1 cellular context compared by ENCODE assay signal in genomic region chr3:69120879-69121464, GRCh38.
TF ChIP-seq lines count a peak whose summit lies in the region.

No MANE protein-coding gene starts in this region.

TF ChIP-seq in H1, 55 proteins besides CTCF, POLR2A, EP300 and RAD21:
- TF ChIP-seq CEBPB (IDR thresholded peaks at IDR 0.05; ENCODE audit: low read depth, low read length) (peak; percentile 62; the same call in 1 of the 2 replicates), CREB1 (IDR thresholded peaks at IDR 0.05) (no peak), RNF2 (IDR thresholded peaks at IDR 0.05; ENCODE audit: borderline replicate concordance, low read depth, low read length, missing control alignments, poor library complexity, severe bottlenecking) (no peak), TEAD4 (IDR thresholded peaks at IDR 0.05; ENCODE audit: low read depth, low read length) (0 out of 2 replicates have a peak, but pooled peaks have one; percentile 4)
